In the genomic region with DNA sequence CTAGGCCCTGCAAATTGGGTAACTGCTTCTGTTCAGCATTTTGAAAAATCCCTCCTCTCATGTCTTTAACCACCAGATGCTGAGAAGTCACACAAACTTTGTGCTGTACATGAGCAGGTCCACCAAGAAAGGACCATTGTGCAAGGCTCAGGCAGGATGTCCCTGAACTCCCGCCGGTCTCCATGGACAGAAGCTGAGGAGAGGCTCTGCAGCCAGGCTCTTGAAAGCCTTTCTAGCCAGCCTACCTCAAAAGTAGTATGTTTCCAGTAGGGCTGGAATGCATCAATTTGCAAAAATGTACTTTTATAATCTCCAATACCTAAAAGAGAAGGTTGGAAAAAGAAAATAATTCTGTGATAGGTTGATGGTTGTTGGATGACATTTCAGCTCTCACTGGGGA, we compare ENCODE assay signal across 22 cellular contexts. TPM values are rescaled to one million over a fixed set of nuclear protein-coding genes. Genes with fewer than 3 reads are reported as not detected.
DNase-seq lines count a peak whose midpoint lies in the region; ATAC-seq, FAIRE-seq and TF ChIP-seq lines count a peak whose summit lies in the region.
"Had no signal": no experiment of that assay in that cellular context is flagged by ENCODE, and none has a peak within 500 bp of the region (broad histone marks: within the 10 kb centered on the region; RNA-seq: fewer than 3 reads in every experiment).

No MANE protein-coding gene starts in this region.

- peak; percentile 80 for ATAC-seq in HepG2
- ATAC-seq in right lobe of liver = no peak
- ATAC-seq in stimulated activated effector memory CD8-positive, alpha-beta T cell treated with anti-CD3 and anti-CD28 coated beads, Interleukin-12 subunit alpha, Interleukin-12 subunit beta, amount 100 ng/mL, for 72 hours = no peak
- no peak for ATAC-seq in GM21619 (IDR thresholded peaks at IDR 0.05; ENCODE audit: unreplicated experiment)
- ATAC-seq: A549; CD8-positive, alpha-beta T cell had no signal

- H3K9ac ChIP-seq in HepG2 (ENCODE audit: insufficient read depth, low read depth, low read length) = no peak overlapping the region
- H3K9ac ChIP-seq: BLaER1 treated with 17β-estradiol and CSF1 and Interleukin-3, amounts not matched to agents 10 nM and 100 nM had no signal

- H3K79me2 ChIP-seq in HepG2 (ENCODE audit: insufficient read depth, low read length) = no peaks in the 10 kb centered on the region

- H3K27ac Mint-ChIP-seq in stimulated activated effector memory CD8-positive, alpha-beta T cell treated with anti-CD3 and anti-CD28 coated beads, Interleukin-12 subunit alpha, Interleukin-12 subunit beta, amount 100 ng/mL, for 72 hours = peak overlapping the region; percentile 45
- H3K27ac Mint-ChIP-seq: B cell; CD4-positive, alpha-beta T cell; CD8-positive, alpha-beta T cell had no signal

- in situ Hi-C loops in HepG2 (cut with HindIII; ENCODE audit: extremely low pct_ligation_motif_present, low pct_unique_long_range_greater_than_20kb) = no loop called here

- TF ChIP-seq RAD21 in HepG2 (CRISPR knock-in tag; IDR thresholded peaks at IDR 0.05) = no peak

- intact Hi-C loops in HepG2 (cut with micrococcal nuclease; ENCODE audit: unreplicated experiment) = no loop called here
- intact Hi-C loops in right lobe of liver (cut with DNase I) = no loop called here
- intact Hi-C loops in esophagus muscularis mucosa (cut with DNase I) = no loop called here

- H3K4me3 Mint-ChIP-seq in stimulated activated effector memory CD8-positive, alpha-beta T cell treated with anti-CD3 and anti-CD28 coated beads, Interleukin-12 subunit alpha, Interleukin-12 subunit beta, amount 100 ng/mL, for 72 hours = no peak overlapping the region
- H3K4me3 Mint-ChIP-seq: B cell; CD4-positive, alpha-beta T cell; CD8-positive, alpha-beta T cell had no signal

- no TSS peak for BruUV-seq in HepG2 (replicated peaks; lab: Mats Ljungman, UMichigan)

- TF ChIP-seq EP300 in HepG2 (IDR thresholded peaks at IDR 0.05; ENCODE audit: low read depth in 2 of 2, low read length in 2 of 2) (no peak), HepG2 (CRISPR knock-in tag; IDR thresholded peaks at IDR 0.05; ENCODE audit: borderline replicate concordance) (no peak), esophagus muscularis mucosa (IDR thresholded peaks at IDR 0.05) (no peak)

- no peak for DNase-seq in HepG2 (ENCODE audit: low spot score)
- DNase-seq in right lobe of liver = no peak
- DNase-seq in esophagus muscularis mucosa (ENCODE audit: extremely low spot score) = peak; percentile 80
- DNase-seq in stimulated activated effector memory CD8-positive, alpha-beta T cell treated with anti-CD3 and anti-CD28 coated beads, Interleukin-12 subunit alpha, Interleukin-12 subunit beta, amount 100 ng/mL, for 72 hours (ENCODE audit: low spot score in 2 of 2) = no peak
- DNase-seq in NCI-H2171 (lab: John Stamatoyannopoulos, UW) = no peak
- DNase-seq: AML-193; Caco-2; Calu3; CD4-positive, alpha-beta T cell; CD8-positive, alpha-beta T cell; DMS79 treated with DMSO at 0.1 percent for 48 hours; GF-D8 had no signal

- H4K20me1 ChIP-seq in HepG2 (ENCODE audit: insufficient read depth, low read length) = no peaks in the 10 kb centered on the region
- H4K20me1 ChIP-seq: BLaER1 treated with 17β-estradiol and CSF1 and Interleukin-3, amounts not matched to agents 10 nM and 100 nM had no signal

- H3K4me1 Mint-ChIP-seq in stimulated activated effector memory CD8-positive, alpha-beta T cell treated with anti-CD3 and anti-CD28 coated beads, Interleukin-12 subunit alpha, Interleukin-12 subunit beta, amount 100 ng/mL, for 72 hours = peaks cover 5% of the 10 kb centered on the region
- H3K4me1 Mint-ChIP-seq: B cell had no signal

- TF ChIP-seq CTCF in HepG2 (CRISPR knock-in tag; IDR thresholded peaks at IDR 0.05) (no peak), right lobe of liver (IDR thresholded peaks at IDR 0.05) (no peak), esophagus muscularis mucosa (IDR thresholded peaks at IDR 0.05) (no peak)

- H3K9me3 ChIP-seq in HepG2 (ENCODE audit: low read length) (no peaks in the 10 kb centered on the region), right lobe of liver (no peaks in the 10 kb centered on the region), esophagus muscularis mucosa (no peaks in the 10 kb centered on the region)
- H3K9me3 ChIP-seq: A549, Caco-2 had no signal

- CTCF ChIA-PET in HepG2 (lab: Yijun Ruan, JAX; ENCODE audit: low intra/inter-chr PET ratio, low total read pairs) = no interaction called here

- H3K36me3 ChIP-seq in HepG2 (replicated peaks in 1 of 2; ENCODE audit: control insufficient read depth in 1 of 2, insufficient read depth in 2 of 2, low read length in 2 of 2) = no peaks in the 10 kb centered on the region
- H3K36me3 ChIP-seq in right lobe of liver = no peaks in the 10 kb centered on the region
- no peaks in the 10 kb centered on the region for H3K36me3 ChIP-seq in esophagus muscularis mucosa
- H3K36me3 ChIP-seq: BLaER1 treated with 17β-estradiol and CSF1 and Interleukin-3, amounts not matched to agents 10 nM and 100 nM had no signal

- peaks cover 41% of the 10 kb centered on the region for H3K4me1 ChIP-seq in HepG2 (ENCODE audit: insufficient read depth, low read length)
- no peaks in the 10 kb centered on the region for H3K4me1 ChIP-seq in right lobe of liver
- no peaks in the 10 kb centered on the region for H3K4me1 ChIP-seq in esophagus muscularis mucosa
- H3K4me1 ChIP-seq: A549; BLaER1 treated with 17β-estradiol and CSF1 and Interleukin-3, amounts not matched to agents 10 nM and 100 nM; Caco-2 had no signal

- WGBS in HepG2 (ENCODE audit: low lambda C conversion rate) = 3% methylated on average over 2 of the region's 2 CpGs
- 94% methylated on average over 2 of the region's 2 CpGs for WGBS in right lobe of liver (ENCODE audit: insufficient coverage, low coverage, low lambda C conversion rate, missing lambda C conversion rate)
- 93% methylated on average over 2 of the region's 2 CpGs for WGBS in esophagus muscularis mucosa

- H3K27ac ChIP-seq in HepG2 (ENCODE audit: extremely low read length, insufficient read depth, low read length) = no peak overlapping the region
- H3K27ac ChIP-seq in right lobe of liver = no peak overlapping the region
- no peak overlapping the region for H3K27ac ChIP-seq in esophagus muscularis mucosa (replicated peaks in 1 of 4)
- H3K27ac ChIP-seq: 22Rv1; A549; BLaER1 treated with 17β-estradiol and CSF1 and Interleukin-3, amounts not matched to agents 10 nM and 100 nM; C4-2B had no signal

- POLR2A ChIA-PET in HepG2 (lab: Yijun Ruan, JAX) = interaction anchor here (0.6 kb wide), 1 partner anchor 216 kb away, joined by 3 read pairs; no protein-coding TSS in a partner anchor

- H3K4me3 ChIP-seq in HepG2 (replicated peaks in 1 of 3; ENCODE audit: insufficient read depth in 1 of 3, low read depth in 2 of 3, low read length in 3 of 3) = no peak overlapping the region
- H3K4me3 ChIP-seq in right lobe of liver = no peak overlapping the region
- no peak overlapping the region for H3K4me3 ChIP-seq in esophagus muscularis mucosa
- H3K4me3 ChIP-seq: A549; BLaER1 treated with 17β-estradiol and CSF1 and Interleukin-3, amounts not matched to agents 10 nM and 100 nM had no signal

- H3K4me2 ChIP-seq in HepG2 (ENCODE audit: low read depth, low read length) = peak overlapping the region; percentile 2; the same call in 1 of the 2 replicates
- H3K4me2 ChIP-seq: A549; BLaER1 treated with 17β-estradiol and CSF1 and Interleukin-3, amounts not matched to agents 10 nM and 100 nM had no signal

- no peaks in the 10 kb centered on the region for H3K9me3 Mint-ChIP-seq in stimulated activated effector memory CD8-positive, alpha-beta T cell treated with anti-CD3 and anti-CD28 coated beads, Interleukin-12 subunit alpha, Interleukin-12 subunit beta, amount 100 ng/mL, for 72 hours
- H3K9me3 Mint-ChIP-seq: CD4-positive, alpha-beta T cell; CD8-positive, alpha-beta T cell had no signal

- H3K36me3 Mint-ChIP-seq in stimulated activated effector memory CD8-positive, alpha-beta T cell treated with anti-CD3 and anti-CD28 coated beads, Interleukin-12 subunit alpha, Interleukin-12 subunit beta, amount 100 ng/mL, for 72 hours = no peaks in the 10 kb centered on the region
- H3K36me3 Mint-ChIP-seq: CD8-positive, alpha-beta T cell had no signal

- FAIRE-seq in HepG2 (lab: Jason Lieb, UNC) = no peak
- FAIRE-seq: A549, D721Med, G401.6, GM12891, GM19239 had no signal

- H3K27me3 ChIP-seq in HepG2 (ENCODE audit: control insufficient read depth in 1 of 2, insufficient read depth in 2 of 2, low read length in 2 of 2) (peaks cover 0 to 9% of the 10 kb centered on the region in 2 experiments; a peak in 2 of 5 replicates), right lobe of liver (no peaks in the 10 kb centered on the region), esophagus muscularis mucosa (no peaks in the 10 kb centered on the region)
- H3K27me3 ChIP-seq: BLaER1 treated with 17β-estradiol and CSF1 and Interleukin-3, amounts not matched to agents 10 nM and 100 nM had no signal

- H2AFZ ChIP-seq in HepG2 (ENCODE audit: low read length) = no peak overlapping the region

- no peak for TF ChIP-seq POLR2A in HepG2 (IDR thresholded peaks at IDR 0.05; ENCODE audit: insufficient read depth in 1 of 2, low read depth in 2 of 2, low read length in 2 of 2)
- no peak for TF ChIP-seq POLR2A in right lobe of liver (IDR thresholded peaks at IDR 0.05)
- TF ChIP-seq POLR2A in esophagus muscularis mucosa (IDR thresholded peaks at IDR 0.05; ENCODE audit: low read depth) = no peak

RNA-seq across cellular contexts. Expression of a gene that starts 47.0 kb away (rescaled TPM):
- total RNA-seq in HepG2 (2016; rRNA removed; fragmentation: Illumina TruSeq; extraction: Trizol) (34.6 and 44.3 TPM in 2 replicates), right lobe of liver (10 to 100 TPM; 18.8 to 30.4 (median 26.3) TPM), esophagus muscularis mucosa (10 to 100 TPM; 25.3 to 63.1 (median 48.4) TPM)
- total RNA-seq in HepG2 (2016; cell fraction: cytosol; rRNA removed; fragmentation: Illumina TruSeq; extraction: Trizol; ENCODE audit: low read depth) = 10.1 and 13.4 TPM in 2 replicates
- 33.4 and 38.6 TPM in 2 replicates for total RNA-seq in HepG2 (2016; cell fraction: insoluble cytoplasmic fraction; rRNA removed; fragmentation: Illumina TruSeq; extraction: Trizol)
- 23.4 and 24.2 TPM in 2 replicates for total RNA-seq in HepG2 (2016; cell fraction: membrane; rRNA removed; fragmentation: Illumina TruSeq; extraction: Trizol)
- 29.3 and 37.6 TPM in 2 replicates for total RNA-seq in HepG2 (2016; cell fraction: nucleus; rRNA removed; fragmentation: Illumina TruSeq; extraction: Trizol)
- polyA plus RNA-seq in HepG2 (2011; rRNA removed) = 99.1 and 101 TPM in 2 replicates
- 62.2 and 70.2 TPM in 2 replicates for polyA plus RNA-seq in HepG2 (2011; cell fraction: cytosol; rRNA removed)
- 57.3 and 58.3 TPM in 2 replicates for polyA plus RNA-seq in HepG2 (2011; cell fraction: nucleus; rRNA removed)
- 54.2 and 63.2 TPM in 2 replicates for polyA plus RNA-seq in HepG2 (2012)
- polyA plus RNA-seq in HepG2 (2016; cell fraction: cytosol; fragmentation: Illumina TruSeq; extraction: Trizol; ENCODE audit: low read depth) = 12.1 and 15.0 TPM in 2 replicates
- polyA plus RNA-seq in HepG2 (2016; cell fraction: insoluble cytoplasmic fraction; fragmentation: Illumina TruSeq; extraction: Trizol; ENCODE audit: low read depth) = 41.4 and 47.1 TPM in 2 replicates
- polyA plus RNA-seq in HepG2 (2016; cell fraction: membrane; fragmentation: Illumina TruSeq; extraction: Trizol; ENCODE audit: low read depth) = 16.0 and 16.3 TPM in 2 replicates
- polyA plus RNA-seq in HepG2 (2016; cell fraction: nucleus; fragmentation: Illumina TruSeq; extraction: Trizol; ENCODE audit: insufficient read depth, low read depth) = 33.7 and 37.2 TPM in 2 replicates
- polyA minus RNA-seq in HepG2 (2011; rRNA and poly(A)+ RNA removed; ENCODE audit: low replicate concordance) = 50.3 and 196 TPM in 2 replicates
- polyA minus RNA-seq in HepG2 (2011; cell fraction: cytosol; rRNA and poly(A)+ RNA removed) = 58.1 and 67.7 TPM in 2 replicates
- 92.1 and 100 TPM in 2 replicates for polyA minus RNA-seq in HepG2 (2011; cell fraction: nucleus; rRNA and poly(A)+ RNA removed)
